9 cellular contexts compared by ENCODE assay signal in genomic region chr11:69449320-69450063, GRCh38. TPM values are rescaled to one million over a fixed set of nuclear protein-coding genes. Genes with fewer than 3 reads are reported as not detected.
DNase-seq lines count a peak whose midpoint lies in the region; ATAC-seq, FAIRE-seq and TF ChIP-seq lines count a peak whose summit lies in the region.
"Had no signal": no experiment of that assay in that cellular context is flagged by ENCODE, and none has a peak within 500 bp of the region (broad histone marks: within the 10 kb centered on the region; RNA-seq: fewer than 3 reads in every experiment).

No MANE protein-coding gene starts in this region.

- H3K9me3 ChIP-seq in H1 (ENCODE audit: insufficient read depth in 2 of 2, low read depth in 1 of 2, low read length in 1 of 2) (no peaks in the 10 kb centered on the region), mesenchymal stem cell (ENCODE audit: control insufficient read depth, low read length) (peaks cover 3% of the 10 kb centered on the region)

- H4K91ac ChIP-seq in H1 (replicated peaks; ENCODE audit: insufficient read length, low read length) (peak overlapping the region; percentile 22), mesenchymal stem cell (ENCODE audit: low read length) (peak overlapping the region; percentile 98)

- H3K23ac ChIP-seq in H1 (ENCODE audit: insufficient read length): no peak overlapping the region
- H3K23ac ChIP-seq in mesenchymal stem cell (ENCODE audit: low read length in 2 of 2): peak overlapping the region in 1 of 2 experiments; percentile 10

- H2BK20ac ChIP-seq in H1 (ENCODE audit: low read length): no peak overlapping the region

- TF ChIP-seq CTCF in H1 (IDR thresholded peaks at IDR 0.05; ENCODE audit: control extremely low read depth in 1 of 3, insufficient read depth in 1 of 3, low read depth in 1 of 3, low read length in 3 of 3) (no peak), GM23338 (conservative IDR thresholded peaks at IDR 0.05; ENCODE audit: low read depth in 2 of 2) (peak in 1 of 2 experiments; percentile 15; a peak in 1 of 4 replicates)

- peaks cover 16% of the 10 kb centered on the region for H3K4me1 Mint-ChIP-seq in GM23338

- no peaks in the 10 kb centered on the region for H3K79me1 ChIP-seq in H1 (ENCODE audit: low read depth, low read length)
- no peaks in the 10 kb centered on the region for H3K79me1 ChIP-seq in mesenchymal stem cell (replicated peaks; ENCODE audit: low read length, poor library complexity, severe bottlenecking)

- H3K79me2 ChIP-seq in H1 (ENCODE audit: control insufficient read depth in 1 of 2, insufficient read depth in 2 of 2, low read length in 2 of 2) (no peaks in the 10 kb centered on the region), GM23338 (replicated peaks; ENCODE audit: insufficient read depth) (no peaks in the 10 kb centered on the region)

- no peak overlapping the region for H3K9ac ChIP-seq in H1 (replicated peaks in 1 of 4; ENCODE audit: extremely low read depth in 1 of 4, low read depth in 3 of 4, low read length in 3 of 4)
- H3K9ac ChIP-seq in mesenchymal stem cell (ENCODE audit: low read length): no peak overlapping the region

- H4K20me1 ChIP-seq in H1 (replicated peaks in 1 of 2; ENCODE audit: control insufficient read depth in 1 of 2, insufficient read depth in 2 of 2, low read length in 2 of 2) (peaks cover 0 to 1% of the 10 kb centered on the region in 2 experiments), GM23338 (replicated peaks; ENCODE audit: insufficient read depth) (no peaks in the 10 kb centered on the region)

- H2BK5ac ChIP-seq in H1 (ENCODE audit: low read depth, low read length) (no peak overlapping the region), mesenchymal stem cell (ENCODE audit: low read depth, low read length, poor library complexity, severe bottlenecking) (no peak overlapping the region)

- TF ChIP-seq EP300 in H1 (IDR thresholded peaks at IDR 0.05; ENCODE audit: borderline replicate concordance in 1 of 2, low read depth in 2 of 2, low read length in 2 of 2): no peak

- H3K4ac ChIP-seq in H1 (replicated peaks; ENCODE audit: insufficient read length, low read depth, low read length) (no peak overlapping the region), mesenchymal stem cell (ENCODE audit: low read depth in 1 of 2, low read length in 2 of 2) (peak overlapping the region; percentile 69 to 75)

- H3K4me1 ChIP-seq in H1 (replicated peaks in 1 of 4; ENCODE audit: control insufficient read depth in 3 of 4, insufficient read depth in 4 of 4, low read length in 3 of 4) (peaks cover 0 to 8% (median 4%) of the 10 kb centered on the region in 4 experiments; a peak in 5 of 7 replicates), mesenchymal stem cell (ENCODE audit: control insufficient read depth, insufficient read depth, low read depth, low read length) (peaks cover 23% of the 10 kb centered on the region), GM23338 (ENCODE audit: insufficient read depth) (no peaks in the 10 kb centered on the region; the same call in 1 of the 2 replicates)

- no peak for TF ChIP-seq POLR2A in H1 (IDR thresholded peaks at IDR 0.05; ENCODE audit: control extremely low read depth in 1 of 2, low read depth in 2 of 2, low read length in 2 of 2)

- peaks cover 8% of the 10 kb centered on the region for H3K27me3 Mint-ChIP-seq in GM23338 (ENCODE audit: insufficient read depth, low read depth, poor library complexity)

- no peaks in the 10 kb centered on the region for H3K36me3 ChIP-seq in H1 (ENCODE audit: control insufficient read depth in 2 of 4, insufficient read depth in 4 of 4, low read length in 3 of 4)
- H3K36me3 ChIP-seq in mesenchymal stem cell (ENCODE audit: control insufficient read depth in 1 of 2, insufficient read depth in 2 of 2, low read depth in 1 of 2, low read length in 2 of 2): no peaks in the 10 kb centered on the region
- H3K36me3 ChIP-seq in GM23338 (ENCODE audit: insufficient read depth): no peaks in the 10 kb centered on the region

- H3K18ac ChIP-seq in H1 (ENCODE audit: extremely low read depth, low read length) (no peak overlapping the region), mesenchymal stem cell (ENCODE audit: low read depth in 1 of 2, low read length in 2 of 2) (peak overlapping the region; percentile 70 to 74)

- H2BK12ac ChIP-seq in H1 (ENCODE audit: low read depth, low read length): no peak overlapping the region
- H2BK12ac ChIP-seq in mesenchymal stem cell (ENCODE audit: low read length in 2 of 2): peak overlapping the region; percentile 84 to 87

- no peak overlapping the region for H3K14ac ChIP-seq in H1 (ENCODE audit: insufficient read length)
- H3K14ac ChIP-seq in mesenchymal stem cell (ENCODE audit: low read length in 2 of 2): peak overlapping the region in 1 of 2 experiments; percentile 4

- H2BK120ac ChIP-seq in H1 (replicated peaks; ENCODE audit: low read depth, low read length) (no peak overlapping the region), mesenchymal stem cell (ENCODE audit: low read depth, low read length) (peak overlapping the region; percentile 50)

- ATAC-seq in GM23338 (no peak), GM21447 (IDR thresholded peaks at IDR 0.05; ENCODE audit: unreplicated experiment) (no peak)

- CTCF ChIA-PET in H1 (lab: Charles Lee; ENCODE audit: partially characterized antibody): interaction anchor here (1.4 to 3.6 kb wide), 2 partner anchors 17 to 318 kb away, joined by 5 to 12 read pairs; no protein-coding TSS in a partner anchor

- WGBS in H1 (ENCODE audit: extremely low coverage in 1 of 2, insufficient coverage in 1 of 2, insufficient read length in 1 of 2, insufficient replicate concordance in 2 of 2, low coverage in 1 of 2, low lambda C conversion rate in 2 of 2, missing lambda C conversion rate in 1 of 2), 2 experiments: 94% methylated on average over 28 of the region's 29 CpGs; no CpG with 5 or more reads in 1 of the 2 experiments
- WGBS in mesenchymal stem cell: 3% methylated on average over 29 of the region's 29 CpGs

- no peaks in the 10 kb centered on the region; the same call in 1 of the 2 replicates for H3F3A ChIP-seq in GM23338 (replicated peaks; ENCODE audit: low read depth)

- FAIRE-seq in H1 (lab: Jason Lieb, UNC): no peak

- POLR2A ChIA-PET in H1 (lab: Charles Lee; ENCODE audit: partially characterized antibody): interaction anchor here (0.7 kb wide), 1 partner anchor 72 kb away, joined by 3 read pairs; no protein-coding TSS in a partner anchor

- no peak overlapping the region for H3K4me2 ChIP-seq in H1 (ENCODE audit: insufficient read depth in 1 of 2, low read depth in 2 of 2, low read length in 2 of 2)
- peak overlapping the region; percentile 2 for H3K4me2 ChIP-seq in mesenchymal stem cell (ENCODE audit: low read length, poor library complexity, severe bottlenecking)
- no peak overlapping the region for H3K4me2 ChIP-seq in GM23338

- no peak overlapping the region for H3K27ac Mint-ChIP-seq in GM23338
- H3K27ac Mint-ChIP-seq: dendritic cell treated with granulocyte-macrophage colony-stimulating factor and Interleukin-4, amounts not matched to agents 40 ng/mL and 50 ng/mL, for 4 days had no signal

- peak overlapping the region; percentile 6 for H4K5ac ChIP-seq in H1 (ENCODE audit: insufficient read length, low read depth, low read length)

- no peak for TF ChIP-seq RAD21 in H1 (IDR thresholded peaks at IDR 0.05 in 1 of 2, conservative IDR thresholded peaks at IDR 0.05 in 1 of 2; ENCODE audit: low read depth in 2 of 2, low read length in 2 of 2)

- H2BK15ac ChIP-seq in H1 (ENCODE audit: low read length) (no peak overlapping the region), mesenchymal stem cell (ENCODE audit: low read depth, poor library complexity, severe bottlenecking) (peak overlapping the region; percentile 85)

- 0 out of 2 replicates have a peak, but pooled peaks cover 10% of the 10 kb centered on the region for H3K9me2 ChIP-seq in GM23338 (ENCODE audit: insufficient read depth)

- H4K8ac ChIP-seq in H1 (ENCODE audit: extremely low read depth, insufficient read depth, low read length) (no peak overlapping the region), mesenchymal stem cell (ENCODE audit: low read length) (peak overlapping the region; percentile 90)

- DNase-seq in A172 (ENCODE audit: low spot score) (peak; percentile 92), NCI-H524 treated with DMSO at 0.1 percent for 48 hours (lab: John Stamatoyannopoulos, UW) (peak; percentile 69), H1 (ENCODE audit: low read depth in 1 of 2, low spot score in 2 of 2) (no peak), mesenchymal stem cell (peak; percentile 91), GM23338 (ENCODE audit: low spot score) (no peak), activated T-cell treated with anti-CD3 and anti-CD28 coated beads for 4 hours (no peak), SIG-M5 (lab: John Stamatoyannopoulos, UW) (no peak)

- H3K27me3 ChIP-seq in H1 (replicated peaks in 1 of 4; ENCODE audit: control insufficient read depth in 3 of 4, extremely low read depth in 1 of 4, insufficient read depth in 3 of 4, low read length in 3 of 4) (no peaks in the 10 kb centered on the region; a peak in 1 of 7 replicates), mesenchymal stem cell (ENCODE audit: control insufficient read depth in 1 of 2, insufficient read depth in 1 of 2, low read length in 2 of 2) (peaks cover 0 to 4% of the 10 kb centered on the region in 2 experiments), GM23338 (ENCODE audit: insufficient read depth) (no peaks in the 10 kb centered on the region)

- H2AK5ac ChIP-seq in H1 (ENCODE audit: low read depth, low read length) (no peak overlapping the region), mesenchymal stem cell (ENCODE audit: low read length, severe bottlenecking) (no peak overlapping the region)

- peaks cover 2% of the 10 kb centered on the region; the same call in 1 of the 2 replicates for H3K23me2 ChIP-seq in H1 (ENCODE audit: low read depth, low read length)

- H3K36me3 Mint-ChIP-seq in GM23338 (ENCODE audit: low read depth): peaks cover 4% of the 10 kb centered on the region; the same call in 2 of the 3 replicates

- H2AFZ ChIP-seq in H1 (ENCODE audit: low read length) (no peak overlapping the region), mesenchymal stem cell (ENCODE audit: low read depth, low read length) (no peak overlapping the region), GM23338 (no peak overlapping the region)

- H3K9me3 Mint-ChIP-seq in GM23338: no peaks in the 10 kb centered on the region
- H3K9me3 Mint-ChIP-seq: dendritic cell treated with granulocyte-macrophage colony-stimulating factor and Interleukin-4, amounts not matched to agents 40 ng/mL and 50 ng/mL, for 4 days had no signal

- H3K4me3 ChIP-seq in H1 (ENCODE audit: extremely low read depth in 1 of 4, insufficient read depth in 2 of 4, low read depth in 3 of 4, low read length in 4 of 4): no peak overlapping the region
- no peak overlapping the region for H3K4me3 ChIP-seq in mesenchymal stem cell (ENCODE audit: insufficient read depth in 1 of 2, low read depth in 1 of 2, low read length in 2 of 2)
- no peak overlapping the region for H3K4me3 ChIP-seq in GM23338

- H3K56ac ChIP-seq in H1 (replicated peaks; ENCODE audit: insufficient read length, low read depth, low read length): no peak overlapping the region

- H3K27ac ChIP-seq in H1 (ENCODE audit: low read depth, low read length) (no peak overlapping the region), mesenchymal stem cell (ENCODE audit: low read length, poor library complexity, severe bottlenecking) (no peak overlapping the region), GM23338 (ENCODE audit: low read depth) (no peak overlapping the region)

- no peak overlapping the region for H3K4me3 Mint-ChIP-seq in GM23338
- H3K4me3 Mint-ChIP-seq: dendritic cell treated with granulocyte-macrophage colony-stimulating factor and Interleukin-4, amounts not matched to agents 40 ng/mL and 50 ng/mL, for 4 days had no signal

RNA-seq across cellular contexts. Expression of gene LINC01488, which starts 32.0 kb away (rescaled TPM):
- not detected in 2 replicates for total RNA-seq in A172 (2014; rRNA removed; shearing (Covaris generic))
- not detected in 2 replicates for total RNA-seq in H1 (2021; fragmentation: NEBNext Ultra II Directional; extraction: Animal tissue kit (Norgen Biotek cat#: 25700))
- polyA plus RNA-seq in H1 (2011; rRNA removed): 0.03 TPM in 1 of 2 replicates, not detected in the other
- polyA plus RNA-seq in H1 (2011; cell fraction: cytosol; rRNA removed): not detected
- polyA plus RNA-seq in H1 (2011; cell fraction: nucleus; rRNA removed): not detected
- polyA plus RNA-seq in H1 (2012, experiment 1 of 2): not detected in 4 replicates
- polyA plus RNA-seq in H1 (2012, experiment 2 of 2): not detected
- not detected for polyA plus RNA-seq in H1 (2013, experiment 1 of 2)
- not detected for polyA plus RNA-seq in H1 (2013, experiment 2 of 2)
- polyA minus RNA-seq in H1 (2011; rRNA and poly(A)+ RNA removed): not detected in 2 replicates
- not detected for polyA minus RNA-seq in H1 (2011; cell fraction: cytosol; rRNA and poly(A)+ RNA removed)
- not detected for polyA minus RNA-seq in H1 (2011; cell fraction: nucleus; rRNA and poly(A)+ RNA removed)
- polyA plus RNA-seq in mesenchymal stem cell (2013, experiment 1 of 2): not detected
- polyA plus RNA-seq in mesenchymal stem cell (2013, experiment 2 of 2): not detected
- total RNA-seq in GM23338 (2014; rRNA removed; shearing (Covaris generic)): not detected in 2 replicates
- not detected in 2 replicates for polyA plus RNA-seq in GM23338 (2016; fragmentation: Nextera tagmentation; extraction: Ambion mirVana)

Comparison
In these comparisons a context has a peak if more than half of its experiments do, and no peak if none do; other contexts are left out.
1. DNase-seq: peak in A172 (single experiment), NCI-H524 treated with DMSO at 0.1 percent for 48 hours (single experiment) and mesenchymal stem cell (single experiment); none in H1 (0 of 2), GM23338 (single experiment), activated T-cell treated with anti-CD3 and anti-CD28 coated beads for 4 hours (single experiment) and SIG-M5 (single experiment).